Comparison of ENCODE assay signal across 17 cellular contexts in genomic region chr16:83117810-83118209, GRCh38.
DNase-seq lines count a peak whose midpoint lies in the region; TF ChIP-seq lines count a peak whose summit lies in the region.
"Had no signal": no experiment of that assay in that cellular context is flagged by ENCODE, and none has a peak within 500 bp of the region (broad histone marks: within the 10 kb centered on the region; RNA-seq: fewer than 3 reads in every experiment).

No MANE protein-coding gene starts in this region.

- no peaks in the 10 kb centered on the region for H3K4me1 Mint-ChIP-seq in activated CD4-positive, alpha-beta T cell treated with anti-CD3 and anti-CD28 coated beads, Interleukin-2, amount 10 ng/mL, durations not matched to agents 24 days and 14 days

- H3K9me3 ChIP-seq in osteoblast (ENCODE audit: low read depth, low read length) = no peaks in the 10 kb centered on the region
- H3K9me3 ChIP-seq: BE2C had no signal

- no peaks in the 10 kb centered on the region for H3K79me2 ChIP-seq in osteoblast (ENCODE audit: insufficient read depth, low read length)

- H3K27ac ChIP-seq in osteoblast (ENCODE audit: low read depth, low read length) = no peak overlapping the region
- H3K27ac ChIP-seq: C4-2B had no signal

- H3K4me1 ChIP-seq in osteoblast (ENCODE audit: insufficient read depth, low read length) = peaks cover 4% of the 10 kb centered on the region
- H3K4me1 ChIP-seq: BE2C had no signal

- H3K9me3 Mint-ChIP-seq in activated CD4-positive, alpha-beta T cell treated with anti-CD3 and anti-CD28 coated beads, Interleukin-2, amount 10 ng/mL, durations not matched to agents 24 days and 14 days = no peaks in the 10 kb centered on the region
- H3K9me3 Mint-ChIP-seq: H9 had no signal

- H3K4me3 ChIP-seq in AG10803 (ENCODE audit: low read length) (no peak overlapping the region), osteoblast (ENCODE audit: insufficient read depth, low read length) (no peak overlapping the region)
- H3K4me3 ChIP-seq: GM12878 had no signal

- H3K36me3 Mint-ChIP-seq in activated CD4-positive, alpha-beta T cell treated with anti-CD3 and anti-CD28 coated beads, Interleukin-2, amount 10 ng/mL, durations not matched to agents 24 days and 14 days (ENCODE audit: low read depth) = no peaks in the 10 kb centered on the region
- H3K36me3 Mint-ChIP-seq: CD4-positive, alpha-beta memory T cell had no signal

- intact Hi-C loops in activated CD4-positive, alpha-beta T cell treated with anti-CD3 and anti-CD28 coated beads, Interleukin-2, amount 10 ng/mL, durations not matched to agents 24 days and 14 days (cut with micrococcal nuclease) = no loop called here

- DNase-seq in AG10803 (ENCODE audit: low read depth) (peak; percentile 36), MV-4-11 (lab: John Stamatoyannopoulos, UW) (peak; percentile 8), fibroblast of gingiva (ENCODE audit: low read depth) (peak; percentile 12), osteoblast (ENCODE audit: insufficient read length, low spot score, missing footprints) (peak; percentile 34), NCI-H446 treated with DMSO at 0.1 percent for 48 hours (lab: John Stamatoyannopoulos, UW) (no peak), NOMO-1 treated with dmso at 0.1 percent for 144 hours (lab: John Stamatoyannopoulos, UW; ENCODE audit: unreplicated experiment) (no peak)
- DNase-seq in activated CD4-positive, alpha-beta T cell treated with anti-CD3 and anti-CD28 coated beads, Interleukin-2, amount 10 ng/mL, durations not matched to agents 24 days and 14 days = no peak
- DNase-seq: ACHN; BE2C; CD4-positive, alpha-beta memory T cell; COR-L47; DMS153; DND-41; GOT3; H9 had no signal

- TF ChIP-seq CTCF in AG10803 (conservative IDR thresholded peaks at IDR 0.05; ENCODE audit: low read length) (no peak), osteoblast (IDR thresholded peaks at IDR 0.05; ENCODE audit: extremely low read depth, low read depth, low read length) (no peak)

- H3K4me3 Mint-ChIP-seq in activated CD4-positive, alpha-beta T cell treated with anti-CD3 and anti-CD28 coated beads, Interleukin-2, amount 10 ng/mL, durations not matched to agents 24 days and 14 days = no peak overlapping the region
- H3K4me3 Mint-ChIP-seq: CD4-positive, alpha-beta memory T cell; H9 had no signal

- H3K27me3 Mint-ChIP-seq in activated CD4-positive, alpha-beta T cell treated with anti-CD3 and anti-CD28 coated beads, Interleukin-2, amount 10 ng/mL, durations not matched to agents 24 days and 14 days = no peaks in the 10 kb centered on the region

- no peak overlapping the region for H3K27ac Mint-ChIP-seq in activated CD4-positive, alpha-beta T cell treated with anti-CD3 and anti-CD28 coated beads, Interleukin-2, amount 10 ng/mL, durations not matched to agents 24 days and 14 days
- H3K27ac Mint-ChIP-seq: CD4-positive, alpha-beta memory T cell; H9 had no signal

- no peaks in the 10 kb centered on the region for H4K20me1 ChIP-seq in osteoblast (ENCODE audit: insufficient read depth, low read length)

- H2AFZ ChIP-seq in osteoblast (ENCODE audit: low read length) = no peak overlapping the region

- no peak overlapping the region for H3K4me2 ChIP-seq in osteoblast (ENCODE audit: insufficient read depth, low read length)

- H3K27me3 ChIP-seq in osteoblast (ENCODE audit: insufficient read depth, low read length) = no peaks in the 10 kb centered on the region
- H3K27me3 ChIP-seq: BE2C had no signal

- H3K36me3 ChIP-seq in osteoblast (ENCODE audit: insufficient read depth, low read length) = no peaks in the 10 kb centered on the region
- H3K36me3 ChIP-seq: BE2C had no signal

Comparison
In these comparisons a context has a peak if more than half of its experiments do, and no peak if none do; other contexts are left out.
1. DNase-seq: peak in AG10803 (single experiment), MV-4-11 (single experiment), fibroblast of gingiva (single experiment) and osteoblast (single experiment); none in NCI-H446 treated with DMSO at 0.1 percent for 48 hours (single experiment), activated CD4-positive, alpha-beta T cell treated with anti-CD3 and anti-CD28 coated beads, Interleukin-2, amount 10 ng/mL, durations not matched to agents 24 days and 14 days (single experiment) and NOMO-1 treated with dmso at 0.1 percent for 144 hours (single experiment).